Comparison of ENCODE assay signal across 13 cellular contexts in genomic region chr3:47096955-47097354, GRCh38.
A peak's percentile ranks its signal among the peaks of the same experiment; 100 is the strongest.
DNase-seq lines count a peak whose midpoint lies in the region; ATAC-seq, FAIRE-seq and TF ChIP-seq lines count a peak whose summit lies in the region.
"Had no signal": no experiment of that assay in that cellular context is flagged by ENCODE, and none has a peak within 500 bp of the region (broad histone marks: within the 10 kb centered on the region; RNA-seq: fewer than 3 reads in every experiment).

No MANE protein-coding gene starts in this region.

- peak; percentile 70 for DNase-seq in A172 (ENCODE audit: low spot score)
- peak; percentile 59 for DNase-seq in HCEC 1CT
- DNase-seq in GM12878 (ENCODE audit: low read depth, low spot score), result no peak
- no peak for DNase-seq in left lung
- DNase-seq in gastrocnemius medialis, result no peak
- no peak for DNase-seq in NCI-H526 treated with DMSO at 0.1 percent for 48 hours (lab: John Stamatoyannopoulos, UW)
- DNase-seq in COLO829 (ENCODE audit: low spot score), result no peak
- DNase-seq in heart left ventricle, result no peak
- DNase-seq: activated B cell treated with CpG ODN at 0.5 μM for 24 hours; activated effector memory CD4-positive, alpha-beta T cell treated with Interleukin-2 at 50 U/mL for 16 hours; dorsolateral prefrontal cortex; GF-D8; NCI-H345 had no signal

- SMC1A ChIA-PET in GM12878 (lab: Charles Lee; ENCODE audit: uncharacterized antibody, unreplicated experiment), result interaction anchor here (1.0 to 3.0 kb wide), 6 partner anchors 10 to 229 kb away, joined by 3 to 17 read pairs (median 4); no protein-coding TSS in a partner anchor

- in situ Hi-C loops in GM12878 (cut with MboI) (no loop called here), gastrocnemius medialis (cut with MboI; ENCODE audit: low sequenced_read_pairs in 4 of 4) (no loop called here)

- H3K4me2 ChIP-seq in GM12878 (ENCODE audit: control insufficient read depth, insufficient read depth), result no peak overlapping the region

- ATAC-seq in GM12878 (no peak), left lung (peak; percentile 15), gastrocnemius medialis (no peak), heart left ventricle (no peak)

- CTCF ChIA-PET in GM12878 (lab: Yijun Ruan, JAX), result interaction anchor here (1.6 kb wide), 1 partner anchor 14 kb away, joined by 5 read pairs; no protein-coding TSS in a partner anchor

- no peaks in the 10 kb centered on the region for H4K20me1 ChIP-seq in GM12878 (ENCODE audit: control insufficient read depth, insufficient read depth)

- RAD21 ChIA-PET in GM12878 (lab: Charles Lee; ENCODE audit: unreplicated experiment), result interaction anchor here (0.7 to 1.7 kb wide), 2 partner anchors 68 to 70 kb away, joined by 4 to 6 read pairs; no protein-coding TSS in a partner anchor

- H3K4me1 ChIP-seq in GM12878 (ENCODE audit: control insufficient read depth, insufficient read depth, low read length) (no peaks in the 10 kb centered on the region), left lung (no peaks in the 10 kb centered on the region), gastrocnemius medialis (no peaks in the 10 kb centered on the region), heart left ventricle (no peaks in the 10 kb centered on the region)

- POLR2A ChIA-PET in GM12878 (lab: Charles Lee), result interaction anchor here (1.1 to 1.8 kb wide), 2 partner anchors 15 to 78 kb away, joined by 3 to 5 read pairs; no protein-coding TSS in a partner anchor

- TF ChIP-seq POLR2A in GM12878 (IDR thresholded peaks at IDR 0.05; ENCODE audit: low read depth, low read length), result no peak
- TF ChIP-seq POLR2A in gastrocnemius medialis (IDR thresholded peaks at IDR 0.05), result no peak
- TF ChIP-seq POLR2A in heart left ventricle (IDR thresholded peaks at IDR 0.05), result no peak

- H3K9me3 ChIP-seq in GM12878 (replicated peaks; ENCODE audit: control insufficient read depth, insufficient read depth, low read length) (no peaks in the 10 kb centered on the region), left lung (no peaks in the 10 kb centered on the region), gastrocnemius medialis (no peaks in the 10 kb centered on the region), heart left ventricle (no peaks in the 10 kb centered on the region)

- H3K36me3 ChIP-seq in GM12878 (ENCODE audit: control insufficient read depth in 2 of 2, insufficient read depth in 2 of 2, low read length in 1 of 2), result peaks cover 3 to 11% of the 10 kb centered on the region in 2 experiments
- peaks cover 0 to 82% of the 10 kb centered on the region in 2 donors for H3K36me3 ChIP-seq in left lung
- H3K36me3 ChIP-seq in gastrocnemius medialis, result peaks cover 0 to 18% of the 10 kb centered on the region in 2 donors
- peaks cover 0 to 97% (median 82%) of the 10 kb centered on the region in 9 donors for H3K36me3 ChIP-seq in heart left ventricle

- H2AFZ ChIP-seq in GM12878 (ENCODE audit: control insufficient read depth, low read depth, low read length), result no peak overlapping the region

- H3K4me3 ChIP-seq in GM12878 (no peak overlapping the region), left lung (no peak overlapping the region), gastrocnemius medialis (no peak overlapping the region), heart left ventricle (no peak overlapping the region)
- H3K4me3 ChIP-seq: dorsolateral prefrontal cortex had no signal

- TF ChIP-seq EP300 in GM12878 (IDR thresholded peaks at IDR 0.05; ENCODE audit: borderline replicate concordance in 1 of 2, control insufficient read depth in 1 of 2, low read depth in 2 of 2, low read length in 2 of 2), result no peak

- TF ChIP-seq CTCF in GM12878 (IDR thresholded peaks at IDR 0.05 in 2 of 3, conservative IDR thresholded peaks at IDR 0.05 in 1 of 3; ENCODE audit: control insufficient read depth in 2 of 3, extremely low read depth in 1 of 3, insufficient read depth in 1 of 3, low read depth in 3 of 3, low read length in 3 of 3) (no peak), left lung (IDR thresholded peaks at IDR 0.05) (no peak), gastrocnemius medialis (IDR thresholded peaks at IDR 0.05 in 4 of 5, conservative IDR thresholded peaks at IDR 0.05 in 1 of 5) (no peak), heart left ventricle (IDR thresholded peaks at IDR 0.05) (no peak)

- intact Hi-C loops in GM12878 (cut with micrococcal nuclease; ENCODE audit: unreplicated experiment) (no loop called here), left lung (cut with DNase I) (no loop called here), gastrocnemius medialis (cut with DNase I; ENCODE audit: low total_unique reads) (no loop called here), heart left ventricle (cut with DNase I) (no loop called here)

- H3K27ac ChIP-seq in GM12878 (ENCODE audit: control insufficient read depth, insufficient read depth) (no peak overlapping the region), left lung (no peak overlapping the region), gastrocnemius medialis (no peak overlapping the region), heart left ventricle (no peak overlapping the region)
- H3K27ac ChIP-seq: dorsolateral prefrontal cortex had no signal

- no peak for FAIRE-seq in GM12878 (lab: Jason Lieb, UNC)

- BruUV-seq in GM12878 (replicated peaks; lab: Mats Ljungman, UMichigan), result TSS peak; percentile 16

- H3K27me3 ChIP-seq in GM12878 (replicated peaks in 1 of 2; ENCODE audit: control insufficient read depth in 2 of 2, insufficient read depth in 2 of 2, low read length in 1 of 2) (no peaks in the 10 kb centered on the region), left lung (no peaks in the 10 kb centered on the region), gastrocnemius medialis (no peaks in the 10 kb centered on the region), heart left ventricle (no peaks in the 10 kb centered on the region)
- H3K27me3 ChIP-seq: dorsolateral prefrontal cortex had no signal

- H3K9ac ChIP-seq in GM12878 (ENCODE audit: control insufficient read depth, insufficient read depth, low read length), result no peak overlapping the region

- TF ChIP-seq RAD21 in GM12878 (IDR thresholded peaks at IDR 0.05; ENCODE audit: insufficient read depth, low read depth, low read length), result no peak

- no peaks in the 10 kb centered on the region for H3K79me2 ChIP-seq in GM12878 (ENCODE audit: control insufficient read depth, insufficient read depth, low read length)

- 13% methylated on average over 1 of the region's 1 CpG for WGBS in GM12878 (ENCODE audit: insufficient coverage, insufficient replicate concordance, low lambda C conversion rate, missing lambda C conversion rate)
- 68 to 75% (median 69%) methylated on average over 1 of the region's 1 CpG for WGBS in heart left ventricle, 4 donors

TF ChIP-seq in GM12878, 131 proteins besides CTCF, POLR2A, EP300 and RAD21:
- TF ChIP-seq TAF1 (IDR thresholded peaks at IDR 0.05; ENCODE audit: borderline replicate concordance, low read depth, low read length), result no peak
- no peak for TF ChIP-seq CBX5 (IDR thresholded peaks at IDR 0.05; ENCODE audit: low read depth)
- no peak for TF ChIP-seq CREM (IDR thresholded peaks at IDR 0.05; ENCODE audit: low read depth)
- TF ChIP-seq PKNOX1 (IDR thresholded peaks at IDR 0.05), result no peak
- no peak for TF ChIP-seq SREBF1 (IDR thresholded peaks at IDR 0.05; ENCODE audit: low read length)
- no peak for TF ChIP-seq BACH1 (IDR thresholded peaks at IDR 0.05; ENCODE audit: borderline replicate concordance)
- TF ChIP-seq STAT1 (conservative IDR thresholded peaks at IDR 0.05), result no peak
- no peak for TF ChIP-seq ZZZ3 (IDR thresholded peaks at IDR 0.05; ENCODE audit: control insufficient read depth, insufficient read length, low read depth)
- no peak for TF ChIP-seq ZBTB11 (CRISPR knock-in tag; IDR thresholded peaks at IDR 0.05)

Comparison
In these comparisons a context has a peak if more than half of its experiments do, and no peak if none do; other contexts are left out.
1. DNase-seq: peak in A172 (single experiment) and HCEC 1CT (single experiment); none in GM12878 (single experiment), left lung (0 of 2), gastrocnemius medialis (0 of 2), NCI-H526 treated with DMSO at 0.1 percent for 48 hours (single experiment), COLO829 (single experiment) and heart left ventricle (0 of 5).